10 cellular contexts compared by ENCODE assay signal in the genomic region with DNA sequence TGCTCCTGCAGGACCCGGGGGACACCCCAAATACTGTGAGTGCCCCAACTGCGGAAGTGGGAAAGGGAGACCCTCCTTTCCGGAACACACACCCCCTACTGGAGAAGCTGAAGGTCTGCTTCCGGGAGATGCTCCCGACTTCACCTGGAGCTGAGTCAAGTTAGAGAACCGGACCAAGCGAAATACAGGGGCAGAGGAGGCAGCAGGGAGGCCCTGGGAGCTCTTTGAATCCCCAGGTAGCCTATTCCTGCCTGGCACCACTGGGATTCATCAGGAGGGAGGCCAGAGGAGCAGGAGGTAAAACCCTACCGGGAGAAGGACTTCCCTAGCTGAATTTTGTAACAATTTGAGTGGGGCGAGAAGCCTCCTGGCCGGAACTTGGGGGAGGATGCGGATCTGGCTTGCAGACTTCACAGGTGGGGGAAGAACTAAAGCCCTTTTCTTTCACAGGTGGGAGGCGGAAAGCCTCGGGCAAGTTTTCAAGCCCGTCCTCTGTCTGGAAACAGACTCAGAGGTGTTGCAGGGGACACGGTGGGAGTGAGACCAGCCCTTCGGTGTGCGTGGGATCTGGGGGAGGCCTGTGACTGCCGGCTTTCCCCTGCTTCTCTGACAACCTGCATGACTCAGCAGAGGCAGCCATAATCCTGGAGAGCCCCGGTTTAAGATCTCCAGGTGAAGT. TPM values are rescaled to one million over a fixed set of nuclear protein-coding genes. Genes with fewer than 3 reads are reported as not detected.
DNase-seq lines count a peak whose midpoint lies in the region; FAIRE-seq and TF ChIP-seq lines count a peak whose summit lies in the region.
"Had no signal": no experiment of that assay in that cellular context is flagged by ENCODE, and none has a peak within 500 bp of the region (broad histone marks: within the 10 kb centered on the region; RNA-seq: fewer than 3 reads in every experiment).

No MANE protein-coding gene starts in this region.

- H3K4me3 ChIP-seq in H1 (ENCODE audit: extremely low read depth in 1 of 4, insufficient read depth in 2 of 4, low read depth in 3 of 4, low read length in 4 of 4) (peak overlapping the region; percentile 50 to 69 (median 54)), trophoblast cell (ENCODE audit: low read depth, low read length) (no peak overlapping the region), coronary artery (no peak overlapping the region), esophagus muscularis mucosa (no peak overlapping the region)

- H4K20me1 ChIP-seq in H1 (replicated peaks in 1 of 2; ENCODE audit: control insufficient read depth in 1 of 2, insufficient read depth in 2 of 2, low read length in 2 of 2): no peaks in the 10 kb centered on the region

- H3K4ac ChIP-seq in H1 (replicated peaks; ENCODE audit: insufficient read length, low read depth, low read length) (no peak overlapping the region), trophoblast cell (ENCODE audit: low read depth, low read length) (no peak overlapping the region)

- H4K12ac ChIP-seq in trophoblast cell (ENCODE audit: low read depth, low read length): no peak overlapping the region

- no peak overlapping the region for H2BK15ac ChIP-seq in H1 (ENCODE audit: low read length)

- H3K9ac ChIP-seq in H1 (replicated peaks in 1 of 4; ENCODE audit: extremely low read depth in 1 of 4, low read depth in 3 of 4, low read length in 3 of 4) (peak overlapping the region in 3 of 4 experiments; percentile 36 to 75 (median 38); a peak in 5 of 7 replicates), trophoblast cell (ENCODE audit: low read length) (no peak overlapping the region)

- H3K23ac ChIP-seq in H1 (ENCODE audit: insufficient read length) (no peak overlapping the region), trophoblast cell (ENCODE audit: low read length) (no peak overlapping the region)

- H3K79me2 ChIP-seq in H1 (ENCODE audit: control insufficient read depth in 1 of 2, insufficient read depth in 2 of 2, low read length in 2 of 2) (peaks cover 0 to 37% of the 10 kb centered on the region in 2 experiments; a peak in 2 of 4 replicates), trophoblast cell (ENCODE audit: control insufficient read depth, insufficient read depth, low read length, poor library complexity) (no peaks in the 10 kb centered on the region)

- H3K4me2 ChIP-seq in H1 (ENCODE audit: insufficient read depth in 1 of 2, low read depth in 2 of 2, low read length in 2 of 2): peak overlapping the region; percentile 62
- H3K4me2 ChIP-seq in trophoblast cell (ENCODE audit: low read length): peak overlapping the region; percentile 50

- peak overlapping the region; percentile 88 for H4K8ac ChIP-seq in H1 (ENCODE audit: extremely low read depth, insufficient read depth, low read length)
- no peak overlapping the region for H4K8ac ChIP-seq in trophoblast cell (ENCODE audit: low read depth, low read length)

- H2AK5ac ChIP-seq in H1 (ENCODE audit: low read depth, low read length) (no peak overlapping the region), trophoblast cell (ENCODE audit: low read length) (no peak overlapping the region)

- peak overlapping the region; percentile 38 for H2BK120ac ChIP-seq in H1 (replicated peaks; ENCODE audit: low read depth, low read length)
- no peak overlapping the region for H2BK120ac ChIP-seq in trophoblast cell (ENCODE audit: insufficient read depth, low read length, poor library complexity)

- 0 out of 2 replicates have a peak overlapping the region, but pooled peaks have one; percentile 77 for H2BK12ac ChIP-seq in H1 (ENCODE audit: low read depth, low read length)
- no peak overlapping the region for H2BK12ac ChIP-seq in trophoblast cell (ENCODE audit: low read length)

- intact Hi-C loops in esophagus muscularis mucosa (cut with DNase I): no loop called here

- H2AFZ ChIP-seq in H1 (ENCODE audit: low read length) (peak overlapping the region; percentile 93), trophoblast cell (ENCODE audit: insufficient read depth, low read length, poor library complexity) (peak overlapping the region; percentile 75)

- POLR2A ChIA-PET in H1 (lab: Charles Lee; ENCODE audit: partially characterized antibody): no interaction called here

- no peak overlapping the region for H2BK20ac ChIP-seq in H1 (ENCODE audit: low read length)

- H3K14ac ChIP-seq in H1 (ENCODE audit: insufficient read length): no peak overlapping the region
- no peak overlapping the region for H3K14ac ChIP-seq in trophoblast cell (ENCODE audit: low read length)

- DNase-seq in ELR (ENCODE audit: low read depth) (peak; percentile 8), NCI-H226 (peak; percentile 41), H1 (ENCODE audit: low read depth in 1 of 2, low spot score in 2 of 2) (peak; percentile 34 to 65), trophoblast cell (no peak), coronary artery (ENCODE audit: low spot score) (no peak), GF-D8 (lab: John Stamatoyannopoulos, UW) (no peak), esophagus muscularis mucosa (ENCODE audit: extremely low spot score) (no peak), hippocampal formation (lab: John Stamatoyannopoulos, UW) (no peak)

- no peaks in the 10 kb centered on the region for H3K9me3 ChIP-seq in H1 (ENCODE audit: insufficient read depth in 2 of 2, low read depth in 1 of 2, low read length in 1 of 2)
- peaks cover 3% of the 10 kb centered on the region for H3K9me3 ChIP-seq in trophoblast cell (ENCODE audit: insufficient read depth, low read depth, low read length)
- H3K9me3 ChIP-seq in esophagus muscularis mucosa: no peaks in the 10 kb centered on the region

- no peak for TF ChIP-seq EP300 in H1 (IDR thresholded peaks at IDR 0.05; ENCODE audit: borderline replicate concordance in 1 of 2, low read depth in 2 of 2, low read length in 2 of 2)
- no peak for TF ChIP-seq EP300 in esophagus muscularis mucosa (IDR thresholded peaks at IDR 0.05)

- CTCF ChIA-PET in H1 (lab: Charles Lee; ENCODE audit: partially characterized antibody): interaction anchor here (0.5 to 4.1 kb wide), 26 partner anchors 8 to 283 kb away, joined by 3 to 49 read pairs (median 3); partner anchors contain the start of genes FBXO39 and XAF1

- TF ChIP-seq CTCF in H1 (IDR thresholded peaks at IDR 0.05; ENCODE audit: control extremely low read depth in 1 of 3, insufficient read depth in 1 of 3, low read depth in 1 of 3, low read length in 3 of 3) (peak; percentile 56 to 74 (median 63)), coronary artery (IDR thresholded peaks at IDR 0.05) (no peak), esophagus muscularis mucosa (IDR thresholded peaks at IDR 0.05) (peak in 1 of 3 experiments; percentile 3)

- no peaks in the 10 kb centered on the region for H3K4me1 ChIP-seq in H1 (replicated peaks in 1 of 4; ENCODE audit: control insufficient read depth in 3 of 4, insufficient read depth in 4 of 4, low read length in 3 of 4)
- H3K4me1 ChIP-seq in trophoblast cell (ENCODE audit: control insufficient read depth in 1 of 2, insufficient read depth in 2 of 2, low read length in 2 of 2): no peaks in the 10 kb centered on the region
- no peaks in the 10 kb centered on the region for H3K4me1 ChIP-seq in esophagus muscularis mucosa

- H3K27ac ChIP-seq in H1 (ENCODE audit: low read depth, low read length): peak overlapping the region; percentile 59; the same call in 1 of the 2 replicates
- peak overlapping the region; percentile 22 for H3K27ac ChIP-seq in trophoblast cell (ENCODE audit: low read depth, low read length)
- no peak overlapping the region for H3K27ac ChIP-seq in coronary artery
- H3K27ac ChIP-seq in esophagus muscularis mucosa (replicated peaks in 1 of 4): no peak overlapping the region

- no peak overlapping the region for H4K5ac ChIP-seq in H1 (ENCODE audit: insufficient read length, low read depth, low read length)

- H2BK5ac ChIP-seq in H1 (ENCODE audit: low read depth, low read length) (peak overlapping the region; percentile 82), trophoblast cell (ENCODE audit: low read depth, low read length, poor library complexity) (no peak overlapping the region)

- H4K91ac ChIP-seq in H1 (replicated peaks; ENCODE audit: insufficient read length, low read length) (no peak overlapping the region), trophoblast cell (ENCODE audit: low read depth, low read length) (peak overlapping the region; percentile 17)

- no peaks in the 10 kb centered on the region; the same call in 1 of the 2 replicates for H3K23me2 ChIP-seq in H1 (ENCODE audit: low read depth, low read length)

- H3K36me3 ChIP-seq in H1 (ENCODE audit: control insufficient read depth in 2 of 4, insufficient read depth in 4 of 4, low read length in 3 of 4) (no peaks in the 10 kb centered on the region; a peak in 1 of 8 replicates), trophoblast cell (ENCODE audit: control insufficient read depth in 1 of 2, insufficient read depth in 2 of 2, low read length in 2 of 2) (no peaks in the 10 kb centered on the region), esophagus muscularis mucosa (no peaks in the 10 kb centered on the region)

- WGBS in H1 (ENCODE audit: extremely low coverage in 1 of 2, insufficient coverage in 1 of 2, insufficient read length in 1 of 2, insufficient replicate concordance in 2 of 2, low coverage in 1 of 2, low lambda C conversion rate in 2 of 2, missing lambda C conversion rate in 1 of 2), 2 experiments: 44% methylated on average over 19 of the region's 19 CpGs; no CpG with 5 or more reads in 1 of the 2 experiments
- WGBS in trophoblast cell (ENCODE audit: extremely low coverage, insufficient coverage, insufficient read length): no CpG with 5 or more reads among the region's 19 CpGs
- 10% methylated on average over 19 of the region's 19 CpGs for WGBS in esophagus muscularis mucosa

- H3K79me1 ChIP-seq in H1 (ENCODE audit: low read depth, low read length): no peaks in the 10 kb centered on the region
- H3K79me1 ChIP-seq in trophoblast cell (ENCODE audit: low read length): peaks cover 2% of the 10 kb centered on the region

- H3K27me3 ChIP-seq in H1 (replicated peaks in 1 of 4; ENCODE audit: control insufficient read depth in 3 of 4, extremely low read depth in 1 of 4, insufficient read depth in 3 of 4, low read length in 3 of 4) (peaks cover 0 to 1% (median 0%) of the 10 kb centered on the region in 4 experiments; a peak in 1 of 7 replicates), trophoblast cell (ENCODE audit: insufficient read depth, low read length) (no peaks in the 10 kb centered on the region), esophagus muscularis mucosa (peaks cover 0 to 30% (median 0%) of the 10 kb centered on the region in 4 donors)

- no peak overlapping the region for H3K56ac ChIP-seq in H1 (replicated peaks; ENCODE audit: insufficient read length, low read depth, low read length)

- H3K18ac ChIP-seq in H1 (ENCODE audit: extremely low read depth, low read length): peak overlapping the region; percentile 75
- H3K18ac ChIP-seq in trophoblast cell (ENCODE audit: low read length): no peak overlapping the region

- peak; percentile 75 for FAIRE-seq in H1 (lab: Jason Lieb, UNC)

- TF ChIP-seq RAD21 in H1 (IDR thresholded peaks at IDR 0.05 in 1 of 2, conservative IDR thresholded peaks at IDR 0.05 in 1 of 2; ENCODE audit: low read depth in 2 of 2, low read length in 2 of 2): peak in 1 of 2 experiments; percentile 43; a peak in 2 of 4 replicates

- TF ChIP-seq POLR2A in H1 (IDR thresholded peaks at IDR 0.05; ENCODE audit: control extremely low read depth in 1 of 2, low read depth in 2 of 2, low read length in 2 of 2): peak in 1 of 2 experiments; percentile 42; a peak in 2 of 3 replicates
- no peak for TF ChIP-seq POLR2A in esophagus muscularis mucosa (IDR thresholded peaks at IDR 0.05; ENCODE audit: low read depth)

RNA-seq across cellular contexts. Expression of gene TEKT1, which starts 22.4 kb away (rescaled TPM):
- total RNA-seq in H1 (2021; fragmentation: NEBNext Ultra II Directional; extraction: Animal tissue kit (Norgen Biotek cat#: 25700)): not detected in 2 replicates
- polyA plus RNA-seq in H1 (2011; rRNA removed): not detected in 2 replicates
- not detected for polyA plus RNA-seq in H1 (2011; cell fraction: cytosol; rRNA removed)
- polyA plus RNA-seq in H1 (2011; cell fraction: nucleus; rRNA removed): not detected
- polyA plus RNA-seq in H1 (2012, experiment 1 of 2): not detected in 4 replicates
- not detected for polyA plus RNA-seq in H1 (2012, experiment 2 of 2)
- polyA plus RNA-seq in H1 (2013, experiment 1 of 2): not detected
- polyA plus RNA-seq in H1 (2013, experiment 2 of 2): not detected
- polyA minus RNA-seq in H1 (2011; rRNA and poly(A)+ RNA removed): not detected in 2 replicates
- polyA minus RNA-seq in H1 (2011; cell fraction: cytosol; rRNA and poly(A)+ RNA removed): not detected
- not detected for polyA minus RNA-seq in H1 (2011; cell fraction: nucleus; rRNA and poly(A)+ RNA removed)
- polyA plus RNA-seq in trophoblast cell (2013): 0.04 TPM in 1 of 2 replicates, not detected in the other
- not detected for total RNA-seq in esophagus muscularis mucosa
- total RNA-seq: fibroblast of lung, urinary bladder had no signal
- polyA plus RNA-seq: fibroblast of lung, urinary bladder had no signal

Comparison
In these comparisons a context has a peak if more than half of its experiments do, and no peak if none do; other contexts are left out.
1. DNase-seq: peak in ELR (single experiment), NCI-H226 (single experiment) and H1 (2 of 2); none in trophoblast cell (0 of 2), coronary artery (single experiment), GF-D8 (single experiment), esophagus muscularis mucosa (single experiment) and hippocampal formation (0 of 2).
2. H3K27ac ChIP-seq: peak in H1 (single experiment) and trophoblast cell (single experiment); none in coronary artery (0 of 2) and esophagus muscularis mucosa (0 of 4).
3. H3K4me3 ChIP-seq: peak in H1 (4 of 4); none in trophoblast cell (single experiment), coronary artery (single experiment) and esophagus muscularis mucosa (0 of 4).